8 cellular contexts compared by ENCODE assay signal in the genomic region with DNA sequence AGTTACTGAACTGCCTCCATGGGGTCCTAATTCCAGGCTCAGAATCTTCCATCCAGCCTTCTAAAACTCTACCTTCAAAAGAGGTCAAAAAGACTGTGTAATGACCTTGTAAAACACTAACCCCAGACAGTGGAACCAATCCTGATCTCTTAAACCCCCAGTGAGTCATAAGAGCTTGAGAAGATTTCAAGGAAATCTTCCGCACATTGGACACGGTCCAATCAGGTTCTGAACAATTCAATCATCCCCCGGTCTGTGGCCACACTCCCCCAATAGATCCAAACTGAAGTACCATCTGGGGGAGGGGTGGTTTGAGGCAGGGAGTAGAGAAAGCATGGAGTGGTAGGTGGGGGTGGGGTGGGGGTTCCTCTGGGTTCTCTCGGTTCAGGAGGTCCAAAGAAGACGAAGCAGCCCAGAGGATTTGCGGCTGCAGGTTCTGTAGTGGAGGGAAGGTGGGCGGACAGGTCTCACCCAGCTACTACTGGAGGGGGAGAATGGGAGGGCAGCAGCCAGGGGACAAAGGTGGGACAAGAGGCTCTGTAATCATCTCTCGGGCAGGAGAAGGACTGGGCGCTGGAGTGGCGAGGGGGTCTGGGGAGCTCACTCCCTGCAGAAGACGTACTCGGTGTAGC. TPM values are rescaled to one million over a fixed set of nuclear protein-coding genes. Genes with fewer than 3 reads are reported as not detected.
DNase-seq lines count a peak whose midpoint lies in the region; ATAC-seq and TF ChIP-seq lines count a peak whose summit lies in the region.

No MANE protein-coding gene starts in this region.

- H3K9ac ChIP-seq in mucosa of stomach (ENCODE audit: low read length), result peak overlapping the region; percentile 60

- H3K4me1 Mint-ChIP-seq in IgD-negative memory B cell, result peaks cover 17 to 24% (median 18%) of the 10 kb centered on the region in 3 donors

- peak overlapping the region; percentile 83 to 97 (median 88) for H3K4me3 Mint-ChIP-seq in IgD-negative memory B cell

- H3K36me3 Mint-ChIP-seq in IgD-negative memory B cell, result no peaks in the 10 kb centered on the region

- H3K27me3 Mint-ChIP-seq in IgD-negative memory B cell, result no peaks in the 10 kb centered on the region

- H3K9me3 Mint-ChIP-seq in IgD-negative memory B cell, result no peaks in the 10 kb centered on the region

- no peak for TF ChIP-seq CTCF in AG04449 (IDR thresholded peaks at IDR 0.05; ENCODE audit: insufficient read depth, low read length, missing control alignments)

- peak overlapping the region; percentile 84 for H3K27ac ChIP-seq in caudate nucleus (ENCODE audit: low read depth, low read length)

- no peak for DNase-seq in AG04449 (ENCODE audit: low read depth, low spot score)
- DNase-seq in caudate nucleus (lab: John Stamatoyannopoulos, UW), result no peak
- no peak for DNase-seq in medulla oblongata (ENCODE audit: extremely low spot score)
- no peak for DNase-seq in HuH-7 (ENCODE audit: low spot score)
- DNase-seq in effector CD8-positive, alpha-beta T cell (lab: John Stamatoyannopoulos, UW), result no peak

- H3K27ac Mint-ChIP-seq in IgD-negative memory B cell, result peak overlapping the region; percentile 2 to 50 (median 17)

- H3K9me3 ChIP-seq in mucosa of stomach (ENCODE audit: control insufficient read depth, low read length), result no peaks in the 10 kb centered on the region

- CTCF ChIA-PET in AG04449 (lab: Yijun Ruan, JAX), result interaction anchor here (0.8 to 6.1 kb wide), 12 partner anchors 10 to 1016 kb away, joined by 3 to 41 read pairs (median 4); no protein-coding TSS in a partner anchor

- peaks cover 29% of the 10 kb centered on the region for H3K27me3 ChIP-seq in mucosa of stomach (ENCODE audit: control insufficient read depth, insufficient read depth, low read length)

- no peak for ATAC-seq in GM21717 (IDR thresholded peaks at IDR 0.05; ENCODE audit: unreplicated experiment)

- peaks cover 9% of the 10 kb centered on the region for H3K4me1 ChIP-seq in mucosa of stomach (ENCODE audit: control insufficient read depth, insufficient read depth, low read length)

- H3K4me3 ChIP-seq in AG04449 (ENCODE audit: low read depth, low read length) (peak overlapping the region; percentile 37), mucosa of stomach (ENCODE audit: low read length) (peak overlapping the region; percentile 65)

- no peaks in the 10 kb centered on the region for H3K36me3 ChIP-seq in mucosa of stomach (ENCODE audit: control insufficient read depth, insufficient read depth, low read length)

- POLR2A ChIA-PET in AG04449 (lab: Yijun Ruan, JAX), result no interaction called here

RNA-seq across cellular contexts. Expression of a gene that starts 1.5 kb away (rescaled TPM):
- polyA plus RNA-seq in IgD-negative memory B cell, result 0.24 TPM
